In the genomic region with DNA sequence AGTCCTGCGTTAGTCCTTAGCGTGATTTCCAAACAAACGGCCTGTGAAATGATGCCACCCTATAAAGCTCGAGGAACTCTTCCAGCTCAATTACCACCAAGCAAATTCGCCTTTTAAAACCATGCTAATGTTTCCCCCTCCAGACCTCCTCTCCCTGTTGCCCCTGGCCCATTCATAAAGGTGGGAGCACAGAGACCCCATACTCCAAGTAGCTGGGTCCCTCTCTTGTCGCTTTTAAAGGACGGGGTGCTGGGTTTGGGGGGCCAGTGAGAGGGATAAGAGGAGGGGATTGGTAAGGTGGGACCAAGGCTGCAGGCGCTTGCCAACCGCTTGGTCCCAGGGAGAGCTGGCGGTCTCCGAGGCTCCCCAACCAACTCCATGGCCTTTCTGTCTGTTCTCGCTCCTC, we compare ENCODE assay signal across 1 cellular context.
TF ChIP-seq lines count a peak whose summit lies in the region.

No MANE protein-coding gene starts in this region.

TF ChIP-seq in H1, 55 proteins besides CTCF, POLR2A, EP300 and RAD21:
- TF ChIP-seq RNF2 (IDR thresholded peaks at IDR 0.05; ENCODE audit: borderline replicate concordance, low read depth, low read length, missing control alignments, poor library complexity, severe bottlenecking) (peak; percentile 26), EZH2 (IDR thresholded peaks at IDR 0.05; ENCODE audit: low read depth, low read length, severe bottlenecking) (peak; percentile 95), EGR1 (IDR thresholded peaks at IDR 0.05; ENCODE audit: borderline replicate concordance, low read depth, low read length) (no peak)
TF ChIP-seq in H1: peak in this region for 2.
